20 cellular contexts compared by ENCODE assay signal in the genomic region with DNA sequence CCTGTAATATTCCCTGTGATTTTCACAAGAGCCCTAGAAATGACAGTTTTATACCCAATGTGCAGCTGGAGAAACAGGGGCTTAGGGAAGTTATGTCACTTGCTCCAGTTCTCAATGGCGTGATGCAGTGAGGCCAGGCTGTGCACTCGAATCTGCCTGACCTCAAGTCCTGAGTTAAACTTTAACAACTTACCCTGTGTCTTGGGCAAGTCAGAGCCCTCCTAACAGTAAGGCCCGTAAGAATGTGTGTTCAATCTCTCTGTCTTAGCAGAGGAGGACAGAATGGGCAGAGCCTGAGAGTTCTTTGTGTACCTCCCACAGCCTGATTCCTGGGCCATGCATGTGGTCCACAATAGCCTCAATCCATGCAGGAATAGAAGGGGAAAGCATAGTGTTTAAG.
DNase-seq lines count a peak whose midpoint lies in the region; ATAC-seq, FAIRE-seq and TF ChIP-seq lines count a peak whose summit lies in the region.
"Had no signal": no experiment of that assay in that cellular context is flagged by ENCODE, and none has a peak within 500 bp of the region (broad histone marks: within the 10 kb centered on the region; RNA-seq: fewer than 3 reads in every experiment).

No MANE protein-coding gene starts in this region.

- no peak for TF ChIP-seq CTCF in RWPE2 (IDR thresholded peaks at IDR 0.05; ENCODE audit: poor library complexity, severe bottlenecking)
- no peak for TF ChIP-seq CTCF in mucosa of descending colon (IDR thresholded peaks at IDR 0.05)

- no peaks in the 10 kb centered on the region for H3K27me3 ChIP-seq in RWPE2 (ENCODE audit: insufficient read depth, poor library complexity, severe bottlenecking)
- H3K27me3 ChIP-seq: adrenal gland, thyroid gland had no signal

- ATAC-seq in GM18861 (IDR thresholded peaks at IDR 0.05; ENCODE audit: unreplicated experiment) (peak; percentile 97), GM21717 (IDR thresholded peaks at IDR 0.05; ENCODE audit: unreplicated experiment) (peak; percentile 59), RWPE2 (ENCODE audit: low read depth) (no peak), mucosa of descending colon (peak; percentile 24), HG03469 (IDR thresholded peaks at IDR 0.05; ENCODE audit: unreplicated experiment) (no peak)
- ATAC-seq: PC-3, SK-N-SH treated with all-trans-retinoic acid at 6 μM for 48 hours had no signal

- no peaks in the 10 kb centered on the region for H3K9me3 ChIP-seq in RWPE2 (ENCODE audit: severe bottlenecking)
- no peaks in the 10 kb centered on the region for H3K9me3 ChIP-seq in mucosa of descending colon
- H3K9me3 ChIP-seq: adrenal gland, thyroid gland had no signal

- intact Hi-C loops in mucosa of descending colon (cut with DNase I, micrococcal nuclease): loop anchor here in 1 of 2 donors (10.0 kb wide), 1 partner anchor 133 kb away; no protein-coding TSS in a partner anchor

- no peak for FAIRE-seq in frontal cortex (lab: Jason Lieb, UNC)
- FAIRE-seq: D721Med, endometrium had no signal

- H3K4me1 ChIP-seq in RWPE2 (ENCODE audit: insufficient read depth, poor library complexity, severe bottlenecking) (peaks cover 13% of the 10 kb centered on the region), mucosa of descending colon (ENCODE audit: low read depth) (no peaks in the 10 kb centered on the region)
- H3K4me1 ChIP-seq: adrenal gland, thyroid gland had no signal

- no peak overlapping the region for H3K4me3 ChIP-seq in RWPE2 (ENCODE audit: severe bottlenecking)
- no peak overlapping the region for H3K4me3 ChIP-seq in mucosa of descending colon
- H3K4me3 ChIP-seq: adrenal gland, thyroid gland had no signal

- H3K36me3 ChIP-seq in RWPE2 (ENCODE audit: low read depth): no peaks in the 10 kb centered on the region
- no peaks in the 10 kb centered on the region for H3K36me3 ChIP-seq in mucosa of descending colon (ENCODE audit: low read depth)
- H3K36me3 ChIP-seq: adrenal gland, thyroid gland had no signal

- H3K27ac ChIP-seq in RWPE2 (ENCODE audit: poor library complexity, severe bottlenecking): peak overlapping the region; percentile 76
- H3K27ac ChIP-seq: adrenal gland, HL-60, thyroid gland had no signal

- DNase-seq in RWPE2 (ENCODE audit: low spot score) (no peak), mucosa of descending colon (no peak), cortex of kidney (lab: John Stamatoyannopoulos, UW) (no peak), frontal cortex (ENCODE audit: low spot score in 2 of 2) (no peak), midbrain (lab: John Stamatoyannopoulos, UW) (no peak)
- DNase-seq: activated T-cell treated with anti-CD3 and anti-CD28 coated beads, Interleukin-2, amount 50 U/mL, for 24 hours; adrenal gland; central memory CD4-positive, alpha-beta T cell; NCI-H1417; NCI-H510A; PC-3; stimulated activated CD4-positive, alpha-beta T cell treated with anti-CD3 and anti-CD28 coated beads, Interleukin-4, amount 100 ng/mL, for 24 hours; thyroid gland had no signal

Comparison
In these comparisons a context has a peak if more than half of its experiments do, and no peak if none do; other contexts are left out.
1. ATAC-seq: peak in GM18861 (single experiment), GM21717 (single experiment) and mucosa of descending colon (single experiment); none in RWPE2 (single experiment) and HG03469 (single experiment).